12 cellular contexts compared by ENCODE assay signal in the genomic region with DNA sequence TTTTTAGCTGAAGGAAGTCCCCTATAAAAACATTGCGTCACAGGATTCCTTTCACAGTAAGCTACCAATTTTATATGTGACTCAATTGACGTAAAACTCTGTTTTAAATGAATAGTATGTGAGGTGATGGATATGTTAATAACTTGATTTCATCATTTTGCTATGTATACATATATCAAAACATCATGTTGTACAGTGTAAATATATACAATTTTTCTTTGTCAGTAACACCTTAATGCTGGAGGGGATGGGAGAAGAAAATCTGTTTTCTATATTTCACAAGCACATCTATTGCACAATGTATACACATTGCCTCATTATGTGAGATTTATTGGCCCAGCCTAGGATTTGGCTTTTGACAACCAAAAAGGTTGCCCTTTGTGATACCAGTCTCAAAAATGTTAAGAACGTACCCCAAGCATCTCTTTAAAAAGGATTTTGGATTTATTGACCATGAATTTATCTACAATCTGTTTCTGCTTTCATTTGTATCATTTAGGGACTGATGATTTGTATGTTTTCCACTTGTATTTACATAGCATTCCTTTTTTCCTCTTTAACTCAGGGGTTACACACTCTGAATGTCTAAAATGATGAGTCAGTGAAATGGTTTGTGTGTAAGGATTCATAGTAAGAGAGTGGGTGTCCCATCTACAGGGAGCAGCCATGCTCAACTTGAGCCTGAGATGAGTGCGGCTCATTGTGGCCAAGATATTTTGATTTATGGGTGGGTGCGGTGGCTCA.
A peak's percentile ranks its signal among the peaks of the same experiment; 100 is the strongest.
DNase-seq lines count a peak whose midpoint lies in the region; ATAC-seq and TF ChIP-seq lines count a peak whose summit lies in the region.
"Had no signal": no experiment of that assay in that cellular context is flagged by ENCODE, and none has a peak within 500 bp of the region (broad histone marks: within the 10 kb centered on the region; RNA-seq: fewer than 3 reads in every experiment).

No MANE protein-coding gene starts in this region.

- H3K27ac ChIP-seq in VCaP: peak overlapping the region; percentile 92

- TF ChIP-seq CTCF in VCaP (conservative IDR thresholded peaks at IDR 0.05): no peak

- ATAC-seq in GM18861 (IDR thresholded peaks at IDR 0.05; ENCODE audit: unreplicated experiment) (no peak), GM21367 (IDR thresholded peaks at IDR 0.05; ENCODE audit: unreplicated experiment) (no peak), HG03378 (IDR thresholded peaks at IDR 0.05; ENCODE audit: unreplicated experiment) (no peak), GM19023 (IDR thresholded peaks at IDR 0.05; ENCODE audit: unreplicated experiment) (no peak)

- DNase-seq in A172 (ENCODE audit: low spot score) (peak; percentile 57), GM04504 (ENCODE audit: low read depth) (peak; percentile 62), fibroblast of the conjunctiva (ENCODE audit: low read depth) (peak; percentile 47)
- DNase-seq: activated CD8-positive, alpha-beta memory T cell treated with anti-CD3 and anti-CD28 coated beads, Interleukin-2, amount 50 U/mL, for 4 hours; DMS53; NCI-H510A treated with DMSO at 0.1 percent for 48 hours; stimulated activated naive CD4-positive, alpha-beta T cell treated with Interleukin-2 at 50 U/mL for 16 hours had no signal
